8 cellular contexts compared by ENCODE assay signal in the genomic region with DNA sequence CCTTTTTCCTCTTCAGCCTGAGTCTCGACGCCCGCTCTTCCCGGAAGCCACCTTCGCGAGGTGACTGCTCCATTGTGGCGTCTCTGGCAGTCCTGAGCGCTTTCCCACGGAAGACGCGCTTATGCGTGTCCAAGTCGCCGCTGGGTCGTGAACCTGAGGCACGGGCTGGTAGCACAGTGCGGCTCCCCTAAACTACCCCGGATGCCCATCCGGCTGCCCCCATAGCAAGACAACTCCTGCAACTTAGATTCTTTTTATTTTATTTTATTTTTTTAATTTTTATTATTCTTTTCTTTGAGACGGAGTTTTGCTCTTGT. TPM values are rescaled to one million over a fixed set of nuclear protein-coding genes. Genes with fewer than 3 reads are reported as not detected.
A peak's percentile ranks its signal among the peaks of the same experiment; 100 is the strongest.
DNase-seq lines count a peak whose midpoint lies in the region; ATAC-seq and TF ChIP-seq lines count a peak whose summit lies in the region.

No MANE protein-coding gene starts in this region.

- peak; percentile 24 for ATAC-seq in GM19467 (IDR thresholded peaks at IDR 0.05; ENCODE audit: unreplicated experiment)
- no peak for ATAC-seq in RWPE2 (ENCODE audit: low read depth)

- H3K4me3 ChIP-seq in RWPE2 (ENCODE audit: severe bottlenecking) (peak overlapping the region; percentile 73), fibroblast of the aortic adventitia (ENCODE audit: low read depth, low read length) (peak overlapping the region; percentile 66), skeletal muscle tissue (ENCODE audit: low read length in 3 of 3) (peak overlapping the region; percentile 74 to 87 (median 86))

- peak overlapping the region; percentile 91 for H3K27ac ChIP-seq in RWPE2 (ENCODE audit: poor library complexity, severe bottlenecking)
- H3K27ac ChIP-seq in skeletal muscle tissue (ENCODE audit: low read depth, low read length) = peak overlapping the region; percentile 74

- peak overlapping the region; percentile 76 to 93 (median 92) for H3K9ac ChIP-seq in skeletal muscle tissue (ENCODE audit: low read depth in 1 of 3, low read length in 3 of 3)

- H3K27me3 ChIP-seq in RWPE2 (ENCODE audit: insufficient read depth, poor library complexity, severe bottlenecking) = no peaks in the 10 kb centered on the region
- H3K27me3 ChIP-seq in skeletal muscle tissue (ENCODE audit: control insufficient read depth in 3 of 3, insufficient read depth in 3 of 3, low read length in 3 of 3) = no peaks in the 10 kb centered on the region

- H3K9me3 ChIP-seq in RWPE2 (ENCODE audit: severe bottlenecking) = no peaks in the 10 kb centered on the region
- no peaks in the 10 kb centered on the region for H3K9me3 ChIP-seq in skeletal muscle tissue (ENCODE audit: control insufficient read depth in 3 of 3, low read length in 3 of 3)

- no peak for TF ChIP-seq CTCF in RWPE2 (IDR thresholded peaks at IDR 0.05; ENCODE audit: poor library complexity, severe bottlenecking)
- TF ChIP-seq CTCF in fibroblast of the aortic adventitia (IDR thresholded peaks at IDR 0.05; ENCODE audit: insufficient read depth, low read length) = no peak

- H3K4me1 ChIP-seq in RWPE2 (ENCODE audit: insufficient read depth, poor library complexity, severe bottlenecking) (peaks cover 16% of the 10 kb centered on the region), skeletal muscle tissue (ENCODE audit: control insufficient read depth in 3 of 3, insufficient read depth in 3 of 3, low read length in 3 of 3) (peaks cover 18 to 23% (median 23%) of the 10 kb centered on the region in 3 donors)

- peaks cover 7% of the 10 kb centered on the region; the same call in 1 of the 2 replicates for H3K36me3 ChIP-seq in RWPE2 (ENCODE audit: low read depth)
- no peaks in the 10 kb centered on the region for H3K36me3 ChIP-seq in skeletal muscle tissue (ENCODE audit: control insufficient read depth in 3 of 3, insufficient read depth in 3 of 3, low read length in 3 of 3)

- no peak for DNase-seq in RWPE2 (ENCODE audit: low spot score)
- DNase-seq in fibroblast of the aortic adventitia (ENCODE audit: low read depth) = no peak
- no peak for DNase-seq in NCI-H345 (lab: John Stamatoyannopoulos, UW)
- DNase-seq in UCSD-AML1 (lab: John Stamatoyannopoulos, UW; ENCODE audit: unreplicated experiment) = no peak
- no peak for DNase-seq in MV-4-11 (lab: John Stamatoyannopoulos, UW)
- DNase-seq in D341Med (ENCODE audit: low spot score) = no peak

RNA-seq across cellular contexts. Expression of a gene that starts 2.1 kb away (rescaled TPM):
- 0.18 TPM in 1 of 2 replicates, not detected in the other for total RNA-seq in fibroblast of the aortic adventitia (ENCODE audit: low replicate concordance)
- not detected for total RNA-seq in skeletal muscle tissue

RNA-seq across cellular contexts. Expression of a gene that starts 7.2 kb away (rescaled TPM):
- total RNA-seq in fibroblast of the aortic adventitia (ENCODE audit: low replicate concordance) (21.7 and 21.8 TPM in 2 replicates), skeletal muscle tissue (23.0 TPM)

RNA-seq across cellular contexts. Expression of a gene that starts 26.3 kb away (rescaled TPM):
- total RNA-seq in fibroblast of the aortic adventitia (ENCODE audit: low replicate concordance) (4.8 and 15.2 TPM in 2 replicates), skeletal muscle tissue (9.4 TPM)
